Comparison of ENCODE assay signal across 19 cellular contexts in genomic region chr10:112402917-112403316, GRCh38. TPM values are rescaled to one million over a fixed set of nuclear protein-coding genes. Genes with fewer than 3 reads are reported as not detected.
DNase-seq lines count a peak whose midpoint lies in the region; ATAC-seq and TF ChIP-seq lines count a peak whose summit lies in the region.
"Had no signal": no experiment of that assay in that cellular context is flagged by ENCODE, and none has a peak within 500 bp of the region (broad histone marks: within the 10 kb centered on the region; RNA-seq: fewer than 3 reads in every experiment).

No MANE protein-coding gene starts in this region.

- no peak overlapping the region for H3K27ac ChIP-seq in left lung
- H3K27ac ChIP-seq: SJCRH30 had no signal

- no peak overlapping the region for H3K4me3 Mint-ChIP-seq in activated naive CD4-positive, alpha-beta T cell treated with anti-CD3 and anti-CD28 coated beads, Interleukin-2, amount 50 U/mL, for 24 hours
- no peak overlapping the region for H3K4me3 Mint-ChIP-seq in activated T-helper 2 cell treated with anti-CD3 and anti-CD28 coated beads, Interferon-gamma antibody, Interleukin-2, Interleukin-4, amounts not matched to agents 10 μg/mL and 5 μg/mL and 100 μg/mL, durations not matched to agents 14 hours and 24 hours and 36 hours (ENCODE audit: low read depth)
- H3K4me3 Mint-ChIP-seq: B cell; CD4-positive, alpha-beta memory T cell had no signal

- no peaks in the 10 kb centered on the region for H3K27me3 Mint-ChIP-seq in activated naive CD4-positive, alpha-beta T cell treated with anti-CD3 and anti-CD28 coated beads, Interleukin-2, amount 50 U/mL, for 24 hours
- no peaks in the 10 kb centered on the region for H3K27me3 Mint-ChIP-seq in activated T-helper 2 cell treated with anti-CD3 and anti-CD28 coated beads, Interferon-gamma antibody, Interleukin-2, Interleukin-4, amounts not matched to agents 10 μg/mL and 5 μg/mL and 100 μg/mL, durations not matched to agents 14 hours and 24 hours and 36 hours (ENCODE audit: low read depth)
- H3K27me3 Mint-ChIP-seq: B cell; CD4-positive, alpha-beta memory T cell had no signal

- DNase-seq in activated naive CD4-positive, alpha-beta T cell treated with anti-CD3 and anti-CD28 coated beads, Interleukin-2, amount 50 U/mL, for 72 hours (ENCODE audit: low spot score in 2 of 2) = no peak
- no peak for DNase-seq in activated T-helper 2 cell treated with anti-CD3 and anti-CD28 coated beads, Interferon-gamma antibody, Interleukin-2, Interleukin-4, amounts not matched to agents 10 μg/mL and 5 μg/mL and 100 μg/mL, durations not matched to agents 14 hours and 24 hours and 36 hours (ENCODE audit: low spot score)
- DNase-seq in left lung = no peak
- no peak for DNase-seq in NCI-H1417 (lab: John Stamatoyannopoulos, UW)
- DNase-seq: Calu3; CD4-positive, alpha-beta memory T cell; GF-D8; KG1; NCI-H1436; NCI-H1930; NCI-H526; SJCRH30 had no signal

- intact Hi-C loops in activated T-helper 2 cell treated with anti-CD3 and anti-CD28 coated beads, Interferon-gamma antibody, Interleukin-2, Interleukin-4, amounts not matched to agents 10 μg/mL and 5 μg/mL and 100 μg/mL, durations not matched to agents 14 hours and 24 hours and 36 hours (cut with micrococcal nuclease) = no loop called here
- intact Hi-C loops in left lung (cut with DNase I) = no loop called here

- H3K9me3 Mint-ChIP-seq in activated naive CD4-positive, alpha-beta T cell treated with anti-CD3 and anti-CD28 coated beads, Interleukin-2, amount 50 U/mL, for 24 hours = no peaks in the 10 kb centered on the region
- peaks cover 0 to 5% of the 10 kb centered on the region in 2 donors for H3K9me3 Mint-ChIP-seq in activated naive CD4-positive, alpha-beta T cell treated with anti-CD3 and anti-CD28 coated beads, Interleukin-2, amount 50 U/mL, for 72 hours
- peaks cover 4% of the 10 kb centered on the region for H3K9me3 Mint-ChIP-seq in activated T-helper 2 cell treated with anti-CD3 and anti-CD28 coated beads, Interferon-gamma antibody, Interleukin-2, Interleukin-4, amounts not matched to agents 10 μg/mL and 5 μg/mL and 100 μg/mL, durations not matched to agents 14 hours and 24 hours and 36 hours
- H3K9me3 Mint-ChIP-seq: CD4-positive, alpha-beta memory T cell had no signal

- H3K27ac Mint-ChIP-seq in activated naive CD4-positive, alpha-beta T cell treated with anti-CD3 and anti-CD28 coated beads, Interleukin-2, amount 50 U/mL, for 24 hours = peak overlapping the region; percentile 59
- H3K27ac Mint-ChIP-seq in activated naive CD4-positive, alpha-beta T cell treated with anti-CD3 and anti-CD28 coated beads, Interleukin-2, amount 50 U/mL, for 72 hours = peak overlapping the region in 1 of 2 donors; percentile 10
- peak overlapping the region; percentile 15 for H3K27ac Mint-ChIP-seq in activated T-helper 2 cell treated with anti-CD3 and anti-CD28 coated beads, Interferon-gamma antibody, Interleukin-2, Interleukin-4, amounts not matched to agents 10 μg/mL and 5 μg/mL and 100 μg/mL, durations not matched to agents 14 hours and 24 hours and 36 hours
- H3K27ac Mint-ChIP-seq: B cell had no signal

- peaks cover 5% of the 10 kb centered on the region for H3K4me1 Mint-ChIP-seq in activated naive CD4-positive, alpha-beta T cell treated with anti-CD3 and anti-CD28 coated beads, Interleukin-2, amount 50 U/mL, for 24 hours
- H3K4me1 Mint-ChIP-seq in activated T-helper 2 cell treated with anti-CD3 and anti-CD28 coated beads, Interferon-gamma antibody, Interleukin-2, Interleukin-4, amounts not matched to agents 10 μg/mL and 5 μg/mL and 100 μg/mL, durations not matched to agents 14 hours and 24 hours and 36 hours (ENCODE audit: low read depth) = peaks cover 3% of the 10 kb centered on the region

- H3K27me3 ChIP-seq in left lung = no peaks in the 10 kb centered on the region

- no peak for ATAC-seq in activated naive CD4-positive, alpha-beta T cell treated with anti-CD3 and anti-CD28 coated beads, Interleukin-2, amount 50 U/mL, for 72 hours
- ATAC-seq in left lung (peak; percentile 60), GM21381 (IDR thresholded peaks at IDR 0.05; ENCODE audit: unreplicated experiment) (no peak)
- no peak for ATAC-seq in activated CD4-positive, CD25-positive, alpha-beta regulatory T cell treated with anti-CD3 and anti-CD28 coated beads, Interleukin-2, amount 50 U/mL, for 24 hours
- ATAC-seq: HepG2, Panc1 had no signal

- H3K36me3 Mint-ChIP-seq in activated naive CD4-positive, alpha-beta T cell treated with anti-CD3 and anti-CD28 coated beads, Interleukin-2, amount 50 U/mL, for 24 hours = peaks cover 15% of the 10 kb centered on the region
- peaks cover 24 to 31% of the 10 kb centered on the region in 2 donors for H3K36me3 Mint-ChIP-seq in activated naive CD4-positive, alpha-beta T cell treated with anti-CD3 and anti-CD28 coated beads, Interleukin-2, amount 50 U/mL, for 72 hours
- H3K36me3 Mint-ChIP-seq in activated T-helper 2 cell treated with anti-CD3 and anti-CD28 coated beads, Interferon-gamma antibody, Interleukin-2, Interleukin-4, amounts not matched to agents 10 μg/mL and 5 μg/mL and 100 μg/mL, durations not matched to agents 14 hours and 24 hours and 36 hours (ENCODE audit: low read depth) = peaks cover 81% of the 10 kb centered on the region

- H3K4me1 ChIP-seq in left lung = no peaks in the 10 kb centered on the region
- H3K4me1 ChIP-seq: SJCRH30 had no signal

- no peaks in the 10 kb centered on the region for H3K9me3 ChIP-seq in left lung
- H3K9me3 ChIP-seq: SJCRH30 had no signal

- peaks cover 0 to 91% of the 10 kb centered on the region in 2 donors for H3K36me3 ChIP-seq in left lung
- H3K36me3 ChIP-seq: SJCRH30 had no signal

- H3K4me3 ChIP-seq in left lung = no peak overlapping the region
- H3K4me3 ChIP-seq: SJCRH30 had no signal

- TF ChIP-seq CTCF in left lung (IDR thresholded peaks at IDR 0.05) = no peak

RNA-seq across cellular contexts. Expression of gene ACSL5, which starts 29.0 kb away (rescaled TPM):
- total RNA-seq in activated naive CD4-positive, alpha-beta T cell treated with anti-CD3 and anti-CD28 coated beads, Interleukin-2, amount 50 U/mL, for 72 hours = 10 to 100 TPM; 29.4 to 49.5 TPM
- total RNA-seq in activated T-helper 2 cell treated with anti-CD3 and anti-CD28 coated beads, Interferon-gamma antibody, Interleukin-2, Interleukin-4, amounts not matched to agents 10 μg/mL and 5 μg/mL and 100 μg/mL, durations not matched to agents 14 hours and 24 hours and 36 hours = 39.7 and 45.9 TPM in 2 replicates
- total RNA-seq in left lung = 10 to 100 TPM; 68.0 to 82.5 TPM
- total RNA-seq: H1 had no signal

RNA-seq across cellular contexts. Expression of gene ZDHHC6, which starts 43.8 kb away (rescaled TPM):
- total RNA-seq in activated naive CD4-positive, alpha-beta T cell treated with anti-CD3 and anti-CD28 coated beads, Interleukin-2, amount 50 U/mL, for 72 hours = 10 to 100 TPM; 47.8 to 54.5 TPM
- total RNA-seq in activated T-helper 2 cell treated with anti-CD3 and anti-CD28 coated beads, Interferon-gamma antibody, Interleukin-2, Interleukin-4, amounts not matched to agents 10 μg/mL and 5 μg/mL and 100 μg/mL, durations not matched to agents 14 hours and 24 hours and 36 hours = 42.9 and 43.2 TPM in 2 replicates
- total RNA-seq in left lung = 10 to 100 TPM; 36.0 to 36.5 TPM

RNA-seq across cellular contexts. Expression of gene VTI1A, which starts 44.1 kb away (rescaled TPM):
- total RNA-seq in activated naive CD4-positive, alpha-beta T cell treated with anti-CD3 and anti-CD28 coated beads, Interleukin-2, amount 50 U/mL, for 72 hours = 10 to 100 TPM; 39.7 to 40.8 TPM
- total RNA-seq in activated T-helper 2 cell treated with anti-CD3 and anti-CD28 coated beads, Interferon-gamma antibody, Interleukin-2, Interleukin-4, amounts not matched to agents 10 μg/mL and 5 μg/mL and 100 μg/mL, durations not matched to agents 14 hours and 24 hours and 36 hours = 33.6 and 39.5 TPM in 2 replicates
- total RNA-seq in left lung = 10 to 100 TPM; 28.5 to 39.0 TPM
